Comparison of ENCODE assay signal across 12 cellular contexts in genomic region chr11:2300290-2300935, GRCh38. TPM values are rescaled to one million over a fixed set of nuclear protein-coding genes. Genes with fewer than 3 reads are reported as not detected.
DNase-seq lines count a peak whose midpoint lies in the region; ATAC-seq and TF ChIP-seq lines count a peak whose summit lies in the region.
"Had no signal": no experiment of that assay in that cellular context is flagged by ENCODE, and none has a peak within 500 bp of the region (broad histone marks: within the 10 kb centered on the region; RNA-seq: fewer than 3 reads in every experiment).

No MANE protein-coding gene starts in this region.

- H3K9me3 ChIP-seq in naive thymus-derived CD4-positive, alpha-beta T cell (ENCODE audit: control insufficient read depth in 2 of 3, low read length in 3 of 3) = no peaks in the 10 kb centered on the region
- H3K9me3 ChIP-seq: left lung had no signal

- H3K36me3 Mint-ChIP-seq in CD14-positive monocyte = peaks cover 20 to 41% of the 10 kb centered on the region in 2 donors
- H3K36me3 Mint-ChIP-seq in activated naive CD8-positive, alpha-beta T cell treated with anti-CD3 and anti-CD28 coated beads, Interleukin-2, amount 50 U/mL, for 24 hours (ENCODE audit: low read depth) = no peaks in the 10 kb centered on the region
- H3K36me3 Mint-ChIP-seq in naive thymus-derived CD4-positive, alpha-beta T cell = peaks cover 0 to 4% (median 0%) of the 10 kb centered on the region in 5 donors

- no peaks in the 10 kb centered on the region for H3K27me3 ChIP-seq in H7 (ENCODE audit: control insufficient read depth, insufficient read depth, low read length)
- no peaks in the 10 kb centered on the region for H3K27me3 ChIP-seq in naive thymus-derived CD4-positive, alpha-beta T cell (ENCODE audit: control insufficient read depth in 2 of 2, insufficient read depth in 2 of 2, low read length in 2 of 2)
- H3K27me3 ChIP-seq: left lung had no signal

- H3K27ac ChIP-seq in naive thymus-derived CD4-positive, alpha-beta T cell (ENCODE audit: low read depth, low read length) = peak overlapping the region; percentile 81

- DNase-seq in CD14-positive monocyte (ENCODE audit: low spot score) (peak; percentile 45), H7 (peak; percentile 55), DMS153 treated with DMSO at 0.1 percent for 48 hours (lab: John Stamatoyannopoulos, UW; ENCODE audit: unreplicated experiment) (no peak), Ammon's horn (ENCODE audit: low spot score) (no peak)
- DNase-seq in activated naive CD8-positive, alpha-beta T cell treated with anti-CD3 and anti-CD28 coated beads, Interleukin-2, amount 50 U/mL, for 24 hours = peak; percentile 20
- DNase-seq in naive thymus-derived CD4-positive, alpha-beta T cell = peak in 5 of 9 donors; percentile 17 to 35 (median 24)
- DNase-seq: NCI-H2171, retina had no signal

- peaks cover 39 to 54% of the 10 kb centered on the region in 2 donors for H3K4me1 ChIP-seq in naive thymus-derived CD4-positive, alpha-beta T cell (ENCODE audit: control insufficient read depth in 2 of 2, insufficient read depth in 2 of 2, low read length in 2 of 2)

- H3K9me3 Mint-ChIP-seq in CD14-positive monocyte = no peaks in the 10 kb centered on the region
- no peaks in the 10 kb centered on the region for H3K9me3 Mint-ChIP-seq in activated naive CD8-positive, alpha-beta T cell treated with anti-CD3 and anti-CD28 coated beads, Interleukin-2, amount 50 U/mL, for 24 hours
- no peaks in the 10 kb centered on the region for H3K9me3 Mint-ChIP-seq in naive thymus-derived CD4-positive, alpha-beta T cell

- H3K4me3 Mint-ChIP-seq in CD14-positive monocyte = peak overlapping the region; percentile 88 to 96
- H3K4me3 Mint-ChIP-seq in activated naive CD8-positive, alpha-beta T cell treated with anti-CD3 and anti-CD28 coated beads, Interleukin-2, amount 50 U/mL, for 24 hours = peak overlapping the region; percentile 84
- peak overlapping the region; percentile 92 to 98 (median 96) for H3K4me3 Mint-ChIP-seq in naive thymus-derived CD4-positive, alpha-beta T cell

- ATAC-seq in activated naive CD8-positive, alpha-beta T cell treated with anti-CD3 and anti-CD28 coated beads, Interleukin-2, amount 50 U/mL, for 24 hours = no peak
- ATAC-seq in naive thymus-derived CD4-positive, alpha-beta T cell = no peak
- ATAC-seq in GM19452 (IDR thresholded peaks at IDR 0.05; ENCODE audit: unreplicated experiment) = no peak
- no peak for ATAC-seq in GM19328 (IDR thresholded peaks at IDR 0.05; ENCODE audit: unreplicated experiment)
- ATAC-seq: left lung had no signal

- POLR2A ChIA-PET in naive thymus-derived CD4-positive, alpha-beta T cell (lab: Charles Lee) = interaction anchor here (1.0 to 4.1 kb wide), 4 partner anchors 76 to 119 kb away, joined by 3 to 27 read pairs (median 12); partner anchors contain the start of gene TSSC4

- H3K4me3 ChIP-seq in H7 (ENCODE audit: insufficient read depth, low read depth, low read length) = no peak overlapping the region
- H3K4me3 ChIP-seq in naive thymus-derived CD4-positive, alpha-beta T cell (ENCODE audit: low read length) = peak overlapping the region; percentile 76

- H3K36me3 ChIP-seq in H7 (replicated peaks; ENCODE audit: control insufficient read depth, insufficient read depth, low read length) = no peaks in the 10 kb centered on the region
- peaks cover 0 to 37% (median 0%) of the 10 kb centered on the region in 3 experiments for H3K36me3 ChIP-seq in naive thymus-derived CD4-positive, alpha-beta T cell (ENCODE audit: control insufficient read depth in 2 of 3, insufficient read depth in 3 of 3, low read length in 3 of 3)
- H3K36me3 ChIP-seq: left lung had no signal

- H3K27me3 Mint-ChIP-seq in CD14-positive monocyte (ENCODE audit: low read depth in 3 of 3) = peaks cover 0 to 3% (median 0%) of the 10 kb centered on the region in 3 donors
- H3K27me3 Mint-ChIP-seq in activated naive CD8-positive, alpha-beta T cell treated with anti-CD3 and anti-CD28 coated beads, Interleukin-2, amount 50 U/mL, for 24 hours = no peaks in the 10 kb centered on the region
- no peaks in the 10 kb centered on the region for H3K27me3 Mint-ChIP-seq in naive thymus-derived CD4-positive, alpha-beta T cell

- CTCF ChIA-PET in naive thymus-derived CD4-positive, alpha-beta T cell (lab: Charles Lee) = interaction anchor here (0.6 to 9.0 kb wide), 2 partner anchors 120 to 402 kb away, joined by 3 to 167 read pairs; no protein-coding TSS in a partner anchor

- no peak for TF ChIP-seq CTCF in CD14-positive monocyte (IDR thresholded peaks at IDR 0.05)

- peaks cover 60% of the 10 kb centered on the region for H3K4me1 Mint-ChIP-seq in CD14-positive monocyte
- peaks cover 50% of the 10 kb centered on the region for H3K4me1 Mint-ChIP-seq in activated naive CD8-positive, alpha-beta T cell treated with anti-CD3 and anti-CD28 coated beads, Interleukin-2, amount 50 U/mL, for 24 hours
- H3K4me1 Mint-ChIP-seq in naive thymus-derived CD4-positive, alpha-beta T cell = peaks cover 23 to 55% (median 43%) of the 10 kb centered on the region in 7 donors

- intact Hi-C loops in CD14-positive monocyte (cut with micrococcal nuclease) = loop anchor here in 1 of 2 donors (5.0 to 10.0 kb wide), 3 partner anchors 33 to 584 kb away; partner anchors contain the start of gene CDKN1C
- intact Hi-C loops in naive thymus-derived CD4-positive, alpha-beta T cell (cut with micrococcal nuclease) = loop anchor here (5.0 to 10.0 kb wide), 6 partner anchors 167 to 687 kb away; partner anchors contain the start of genes CDKN1C (in 1 of the 2) and CTSD (in 1 of the 2)

- H3K27ac Mint-ChIP-seq in CD14-positive monocyte = peak overlapping the region; percentile 72 to 96 (median 87)
- H3K27ac Mint-ChIP-seq in activated naive CD8-positive, alpha-beta T cell treated with anti-CD3 and anti-CD28 coated beads, Interleukin-2, amount 50 U/mL, for 24 hours = peak overlapping the region; percentile 92
- peak overlapping the region; percentile 62 to 96 (median 92) for H3K27ac Mint-ChIP-seq in naive thymus-derived CD4-positive, alpha-beta T cell

RNA-seq across cellular contexts. Expression of gene C11orf21, which starts 1.3 kb away (rescaled TPM):
- polyA plus RNA-seq in CD14-positive monocyte = 10 to 100 TPM; 10.8 to 13.1 TPM
- total RNA-seq in H7 (2014; rRNA removed; shearing (Covaris generic)) = not detected in 2 replicates
- total RNA-seq in naive thymus-derived CD4-positive, alpha-beta T cell = 100 to 1,000 TPM in 3 of 5 experiments, 10 to 100 TPM in 2; 33.9 to 153 (median 112) TPM
- polyA plus RNA-seq in naive thymus-derived CD4-positive, alpha-beta T cell = 10 to 100 TPM; 10.7 to 14.4 TPM

RNA-seq across cellular contexts. Expression of gene TSPAN32, which starts 1.4 kb away (rescaled TPM):
- 10 to 100 TPM; 34.8 to 82.5 TPM for polyA plus RNA-seq in CD14-positive monocyte
- not detected in 2 replicates for total RNA-seq in H7 (2014; rRNA removed; shearing (Covaris generic))
- 100 to 1,000 TPM in 2 of 5 experiments, 10 to 100 TPM in 3; 33.5 to 116 (median 70.3) TPM for total RNA-seq in naive thymus-derived CD4-positive, alpha-beta T cell
- 10 to 100 TPM; 15.7 to 23.9 TPM for polyA plus RNA-seq in naive thymus-derived CD4-positive, alpha-beta T cell

RNA-seq across cellular contexts. Expression of gene ASCL2, which starts 30.0 kb away (rescaled TPM):
- polyA plus RNA-seq in CD14-positive monocyte = 10 to 100 TPM in 1 of 2 donors, 1 to 10 TPM in 1; 8.3 to 11.4 TPM
- 0.44 and 0.55 TPM in 2 replicates for total RNA-seq in H7 (2014; rRNA removed; shearing (Covaris generic))
- 1 to 10 TPM in 1 of 5 experiments, under 1 TPM in 3, not detected in 1; 0.32 to 2.1 (median 0.45) TPM for total RNA-seq in naive thymus-derived CD4-positive, alpha-beta T cell
- not detected for polyA plus RNA-seq in naive thymus-derived CD4-positive, alpha-beta T cell
- total RNA-seq: HT1080 had no signal

Comparison
In these comparisons a context has a peak if more than half of its experiments do, and no peak if none do; other contexts are left out.
1. DNase-seq: peak in CD14-positive monocyte (single experiment), H7 (single experiment), activated naive CD8-positive, alpha-beta T cell treated with anti-CD3 and anti-CD28 coated beads, Interleukin-2, amount 50 U/mL, for 24 hours (single experiment) and naive thymus-derived CD4-positive, alpha-beta T cell (5 of 9); none in DMS153 treated with DMSO at 0.1 percent for 48 hours (single experiment) and Ammon's horn (single experiment).
2. RNA of gene C11orf21, which starts 1.3 kb away (total RNA-seq): 33.9 to 153 TPM in naive thymus-derived CD4-positive, alpha-beta T cell; not detected in H7; every median in the first group is over 10 times any median in the second.
3. RNA of gene TSPAN32, which starts 1.4 kb away (total RNA-seq): 33.5 to 116 TPM in naive thymus-derived CD4-positive, alpha-beta T cell; not detected in H7; every median in the first group is over 10 times any median in the second.
4. Peak in every context shown above with its lines, with median percentiles within 50 percentile points of each other: H3K27ac Mint-ChIP-seq and H3K4me3 Mint-ChIP-seq.